In the genomic region with DNA sequence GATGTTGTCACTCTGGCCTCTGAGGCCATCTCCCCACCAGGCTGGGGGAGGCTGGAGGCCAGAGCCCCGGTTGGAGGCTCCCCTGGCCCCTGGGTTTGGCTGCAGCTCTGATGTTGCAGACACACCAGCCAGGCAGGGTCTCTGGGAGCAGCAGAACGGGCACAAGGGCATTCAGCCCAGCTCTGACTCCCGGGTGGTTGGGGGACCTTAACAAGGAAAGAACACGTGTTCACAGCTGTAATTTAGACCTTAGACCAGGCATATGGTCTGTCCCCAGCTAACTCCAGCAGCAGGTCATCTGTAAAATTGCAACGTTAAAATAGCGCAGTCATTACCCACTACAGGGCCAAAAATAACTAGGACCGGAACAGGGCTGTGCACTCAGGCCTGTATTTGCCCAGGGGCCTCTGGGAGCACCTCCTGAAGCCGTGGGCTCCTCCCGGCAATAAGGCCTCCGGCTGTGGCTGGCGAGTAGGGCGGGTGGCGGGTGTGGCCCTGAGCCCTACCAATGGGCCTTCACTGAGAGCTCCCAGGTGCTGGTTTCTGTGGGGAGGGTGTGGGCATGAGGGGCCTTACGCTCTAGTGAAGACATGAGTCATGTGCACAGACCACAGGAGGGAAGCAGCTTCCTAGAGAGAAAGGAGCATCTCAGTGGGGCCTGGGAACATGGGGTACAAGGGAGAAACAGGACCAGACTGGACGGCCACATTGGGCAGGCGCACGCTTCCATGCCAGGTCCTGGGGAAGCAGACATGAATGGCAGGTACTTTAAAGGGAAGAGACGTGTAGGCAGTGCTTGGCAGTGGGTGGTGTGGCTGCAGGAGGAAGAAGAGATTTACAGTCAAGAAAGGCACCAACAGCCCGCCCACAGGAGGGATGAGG, we compare ENCODE assay signal across 1 cellular context.
TF ChIP-seq lines count a peak whose summit lies in the region.

No MANE protein-coding gene starts in this region.

TF ChIP-seq in HepG2, 621 proteins besides CTCF, POLR2A, EP300 and RAD21 (continued from another document and continues in another):
- TF ChIP-seq, protein P1, sequence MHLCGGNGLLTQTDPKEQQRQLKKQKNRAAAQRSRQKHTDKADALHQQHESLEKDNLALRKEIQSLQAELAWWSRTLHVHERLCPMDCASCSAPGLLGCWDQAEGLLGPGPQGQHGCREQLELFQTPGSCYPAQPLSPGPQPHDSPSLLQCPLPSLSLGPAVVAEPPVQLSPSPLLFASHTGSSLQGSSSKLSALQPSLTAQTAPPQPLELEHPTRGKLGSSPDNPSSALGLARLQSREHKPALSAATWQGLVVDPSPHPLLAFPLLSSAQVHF (CRISPR knock-in tag; IDR thresholded peaks at IDR 0.05) = no peak
- no peak for TF ChIP-seq AKNA (CRISPR knock-in tag; IDR thresholded peaks at IDR 0.05; ENCODE audit: borderline replicate concordance)
- no peak for TF ChIP-seq CHD4 (IDR thresholded peaks at IDR 0.05; ENCODE audit: borderline replicate concordance, low read length)
- TF ChIP-seq SNAPC2 (CRISPR knock-in tag; IDR thresholded peaks at IDR 0.05) = no peak
- TF ChIP-seq KIAA2018 (CRISPR knock-in tag; IDR thresholded peaks at IDR 0.05; ENCODE audit: borderline replicate concordance) = no peak
- peak; percentile 7; the same call in 1 of the 2 replicates for TF ChIP-seq GABPB1 (CRISPR knock-in tag; IDR thresholded peaks at IDR 0.05)
- TF ChIP-seq ZNF24 (IDR thresholded peaks at IDR 0.05) = no peak
- no peak for TF ChIP-seq GPBP1L1 (CRISPR knock-in tag; IDR thresholded peaks at IDR 0.05)
- TF ChIP-seq CHCHD3 (CRISPR knock-in tag; IDR thresholded peaks at IDR 0.05) = no peak
- TF ChIP-seq MAZ (IDR thresholded peaks at IDR 0.05; ENCODE audit: borderline replicate concordance, low read depth, low read length) = no peak
- TF ChIP-seq MAZ (CRISPR knock-in tag; IDR thresholded peaks at IDR 0.05; ENCODE audit: low read depth) = 0 out of 2 replicates have a peak, but pooled peaks have one; percentile 8
- TF ChIP-seq ZNF660 (CRISPR knock-in tag; IDR thresholded peaks at IDR 0.05; ENCODE audit: borderline replicate concordance, low read depth) = no peak
- TF ChIP-seq NR2C2 (CRISPR knock-in tag; IDR thresholded peaks at IDR 0.05; ENCODE audit: borderline replicate concordance) = no peak
- TF ChIP-seq YEATS2 (CRISPR knock-in tag; IDR thresholded peaks at IDR 0.05; ENCODE audit: borderline replicate concordance) = peak; percentile 26; the same call in 1 of the 2 replicates
- TF ChIP-seq ZUFSP (CRISPR knock-in tag; IDR thresholded peaks at IDR 0.05; ENCODE audit: borderline replicate concordance) = no peak
- TF ChIP-seq ZFY (CRISPR knock-in tag; IDR thresholded peaks at IDR 0.05) = peak; percentile 51; the same call in 1 of the 2 replicates
- no peak for TF ChIP-seq MBD4 (IDR thresholded peaks at IDR 0.05; ENCODE audit: borderline replicate concordance, low read length)
- no peak for TF ChIP-seq JUNB (CRISPR knock-in tag; IDR thresholded peaks at IDR 0.05; ENCODE audit: borderline replicate concordance)
- TF ChIP-seq BORCS8-MEF2B (CRISPR knock-in tag; IDR thresholded peaks at IDR 0.05) = no peak
- TF ChIP-seq, protein P2, sequence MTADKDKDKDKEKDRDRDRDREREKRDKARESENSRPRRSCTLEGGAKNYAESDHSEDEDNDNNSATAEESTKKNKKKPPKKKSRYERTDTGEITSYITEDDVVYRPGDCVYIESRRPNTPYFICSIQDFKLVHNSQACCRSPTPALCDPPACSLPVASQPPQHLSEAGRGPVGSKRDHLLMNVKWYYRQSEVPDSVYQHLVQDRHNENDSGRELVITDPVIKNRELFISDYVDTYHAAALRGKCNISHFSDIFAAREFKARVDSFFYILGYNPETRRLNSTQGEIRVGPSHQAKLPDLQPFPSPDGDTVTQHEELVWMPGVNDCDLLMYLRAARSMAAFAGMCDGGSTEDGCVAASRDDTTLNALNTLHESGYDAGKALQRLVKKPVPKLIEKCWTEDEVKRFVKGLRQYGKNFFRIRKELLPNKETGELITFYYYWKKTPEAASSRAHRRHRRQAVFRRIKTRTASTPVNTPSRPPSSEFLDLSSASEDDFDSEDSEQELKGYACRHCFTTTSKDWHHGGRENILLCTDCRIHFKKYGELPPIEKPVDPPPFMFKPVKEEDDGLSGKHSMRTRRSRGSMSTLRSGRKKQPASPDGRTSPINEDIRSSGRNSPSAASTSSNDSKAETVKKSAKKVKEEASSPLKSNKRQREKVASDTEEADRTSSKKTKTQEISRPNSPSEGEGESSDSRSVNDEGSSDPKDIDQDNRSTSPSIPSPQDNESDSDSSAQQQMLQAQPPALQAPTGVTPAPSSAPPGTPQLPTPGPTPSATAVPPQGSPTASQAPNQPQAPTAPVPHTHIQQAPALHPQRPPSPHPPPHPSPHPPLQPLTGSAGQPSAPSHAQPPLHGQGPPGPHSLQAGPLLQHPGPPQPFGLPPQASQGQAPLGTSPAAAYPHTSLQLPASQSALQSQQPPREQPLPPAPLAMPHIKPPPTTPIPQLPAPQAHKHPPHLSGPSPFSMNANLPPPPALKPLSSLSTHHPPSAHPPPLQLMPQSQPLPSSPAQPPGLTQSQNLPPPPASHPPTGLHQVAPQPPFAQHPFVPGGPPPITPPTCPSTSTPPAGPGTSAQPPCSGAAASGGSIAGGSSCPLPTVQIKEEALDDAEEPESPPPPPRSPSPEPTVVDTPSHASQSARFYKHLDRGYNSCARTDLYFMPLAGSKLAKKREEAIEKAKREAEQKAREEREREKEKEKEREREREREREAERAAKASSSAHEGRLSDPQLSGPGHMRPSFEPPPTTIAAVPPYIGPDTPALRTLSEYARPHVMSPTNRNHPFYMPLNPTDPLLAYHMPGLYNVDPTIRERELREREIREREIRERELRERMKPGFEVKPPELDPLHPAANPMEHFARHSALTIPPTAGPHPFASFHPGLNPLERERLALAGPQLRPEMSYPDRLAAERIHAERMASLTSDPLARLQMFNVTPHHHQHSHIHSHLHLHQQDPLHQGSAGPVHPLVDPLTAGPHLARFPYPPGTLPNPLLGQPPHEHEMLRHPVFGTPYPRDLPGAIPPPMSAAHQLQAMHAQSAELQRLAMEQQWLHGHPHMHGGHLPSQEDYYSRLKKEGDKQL (CRISPR knock-in tag; IDR thresholded peaks at IDR 0.05; ENCODE audit: low read depth) = no peak
- no peak for TF ChIP-seq HMG20B (CRISPR knock-in tag; conservative IDR thresholded peaks at IDR 0.05)
- 0 out of 2 replicates have a peak, but pooled peaks have one; percentile 13 for TF ChIP-seq NCOA2 (CRISPR knock-in tag; IDR thresholded peaks at IDR 0.05)
- TF ChIP-seq PITX1 (CRISPR knock-in tag; IDR thresholded peaks at IDR 0.05) = 0 out of 2 replicates have a peak, but pooled peaks have one; percentile 36
- no peak for TF ChIP-seq ZNF709 (CRISPR knock-in tag; IDR thresholded peaks at IDR 0.05)
- no peak for TF ChIP-seq ZNF562 (CRISPR knock-in tag; IDR thresholded peaks at IDR 0.05; ENCODE audit: borderline replicate concordance)
- TF ChIP-seq KLF11 (CRISPR knock-in tag; IDR thresholded peaks at IDR 0.05) = 0 out of 2 replicates have a peak, but pooled peaks have one; percentile 34
- no peak for TF ChIP-seq SRSF9 (IDR thresholded peaks at IDR 0.05; ENCODE audit: borderline replicate concordance, insufficient read depth, low read depth, low read length, poor library complexity, severe bottlenecking)
- peak; percentile 45; the same call in 1 of the 2 replicates for TF ChIP-seq SAP130 (CRISPR knock-in tag; IDR thresholded peaks at IDR 0.05; ENCODE audit: low read depth)
- TF ChIP-seq ZFX (CRISPR knock-in tag; IDR thresholded peaks at IDR 0.05; ENCODE audit: low read depth) = peak; percentile 61
- no peak for TF ChIP-seq PCBP1 (IDR thresholded peaks at IDR 0.05; ENCODE audit: borderline replicate concordance, low read depth, low read length)
